Comparison of ENCODE assay signal across 24 cellular contexts in the genomic region with DNA sequence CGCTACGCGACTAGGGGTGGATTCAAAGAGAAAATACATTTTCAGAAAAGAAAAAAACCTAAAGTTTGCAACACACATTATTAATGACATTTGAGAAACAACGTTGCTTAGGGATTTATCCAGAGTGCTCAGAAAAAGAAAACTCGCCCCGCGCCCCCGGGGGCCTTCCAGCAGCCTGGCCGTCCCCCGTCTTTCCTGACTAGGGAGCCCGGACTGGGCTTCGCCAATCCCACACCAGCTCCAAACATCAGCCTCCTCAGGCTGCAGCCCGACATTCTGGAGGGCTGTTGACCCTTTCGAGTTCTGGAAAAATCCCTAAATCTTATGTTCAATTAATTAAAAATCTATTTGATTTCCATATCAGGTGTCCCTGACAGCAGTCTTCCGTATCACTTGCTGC. TPM values are rescaled to one million over a fixed set of nuclear protein-coding genes. Genes with fewer than 3 reads are reported as not detected.
"Had no signal": no experiment of that assay in that cellular context is flagged by ENCODE, and none has a peak within 500 bp of the region (broad histone marks: within the 10 kb centered on the region; RNA-seq: fewer than 3 reads in every experiment).

No MANE protein-coding gene starts in this region.

- FAIRE-seq: astrocyte, K562, RCC 7860 had no signal

- DNase-seq: activated CD4-positive, alpha-beta T cell treated with anti-CD3 and anti-CD28 coated beads for 48 hours; activated CD4-positive, alpha-beta T cell treated with anti-CD3 and anti-CD28 coated beads, Interleukin-2, amount 50 U/mL, for 4 hours; activated CD4-positive, CD25-positive, alpha-beta regulatory T cell treated with anti-CD3 and anti-CD28 coated beads, Interleukin-2, amount 50 U/mL, for 72 hours; activated CD8-positive, alpha-beta memory T cell treated with anti-CD3 and anti-CD28 coated beads, Interleukin-2, amount 10 ng/mL, durations not matched to agents 7 days and 5 days; activated CD8-positive, alpha-beta T cell treated with anti-CD3 and anti-CD28 coated beads, Interleukin-2, amount 10 ng/mL, durations not matched to agents 7 days and 5 days; activated gamma-delta T cell; activated naive CD4-positive, alpha-beta T cell treated with anti-CD3 and anti-CD28 coated beads for 36 hours; activated T-cell treated with anti-CD3 and anti-CD28 coated beads, Interleukin-2, amount 50 U/mL, for 48 hours; amygdala; Karpas-422; NCI-H1105 treated with DMSO at 0.1 percent for 48 hours; NCI-H1436 treated with DMSO at 0.1 percent for 48 hours; NCI-H187; NCI-H2081; NCI-H446; NCI-H524; SHP77 treated with DMSO at 0.1 percent for 48 hours; T-helper 17 cell; T-helper 9 cell had no signal

- H3K4me3 ChIP-seq: K562 had no signal

RNA-seq across cellular contexts. Expression of a gene that starts 48.6 kb away (rescaled TPM):
- total RNA-seq: activated CD8-positive, alpha-beta memory T cell treated with anti-CD3 and anti-CD28 coated beads, Interleukin-2, amount 10 ng/mL, durations not matched to agents 7 days and 5 days; activated CD8-positive, alpha-beta T cell treated with anti-CD3 and anti-CD28 coated beads, Interleukin-2, amount 10 ng/mL, durations not matched to agents 7 days and 5 days; activated naive CD4-positive, alpha-beta T cell treated with anti-CD3 and anti-CD28 coated beads for 36 hours; activated T-helper 17 cell treated with anti-CD3 and anti-CD28 coated beads, Interleukin-2, amount 50 U/mL, for 72 hours; astrocyte; SK-MEL-5 had no signal
